In genomic region chr5:62340392-62340791, GRCh38 we compare ENCODE assay signal across 10 cellular contexts. TPM values are rescaled to one million over a fixed set of nuclear protein-coding genes. Genes with fewer than 3 reads are reported as not detected.
A peak's percentile ranks its signal among the peaks of the same experiment; 100 is the strongest.
DNase-seq lines count a peak whose midpoint lies in the region; ATAC-seq, FAIRE-seq and TF ChIP-seq lines count a peak whose summit lies in the region.
"Had no signal": no experiment of that assay in that cellular context is flagged by ENCODE, and none has a peak within 500 bp of the region (broad histone marks: within the 10 kb centered on the region; RNA-seq: fewer than 3 reads in every experiment).

No MANE protein-coding gene starts in this region.

- H3K9me3 Mint-ChIP-seq in stimulated activated effector memory CD8-positive, alpha-beta T cell treated with anti-CD3 and anti-CD28 coated beads, Interleukin-12 subunit alpha, Interleukin-12 subunit beta, amount 100 ng/mL, for 72 hours, result no peaks in the 10 kb centered on the region
- H3K9me3 Mint-ChIP-seq: activated B cell treated with CpG ODN at 0.5 μM for 24 hours had no signal

- H3K9me2 ChIP-seq in MM.1S (replicated peaks; ENCODE audit: insufficient read depth, low read length), result no peaks in the 10 kb centered on the region

- H3K4me3 Mint-ChIP-seq in stimulated activated effector memory CD8-positive, alpha-beta T cell treated with anti-CD3 and anti-CD28 coated beads, Interleukin-12 subunit alpha, Interleukin-12 subunit beta, amount 100 ng/mL, for 72 hours, result no peak overlapping the region
- H3K4me3 Mint-ChIP-seq: activated B cell treated with CpG ODN at 0.5 μM for 24 hours, brain had no signal

- intact Hi-C loops in pancreas (cut with DNase I), result no loop called here

- H3K36me3 ChIP-seq in MM.1S (replicated peaks; ENCODE audit: insufficient read depth, low read length), result no peaks in the 10 kb centered on the region
- no peaks in the 10 kb centered on the region for H3K36me3 ChIP-seq in pancreas

- no peak for ATAC-seq in pancreas
- no peak for ATAC-seq in HG03565 (IDR thresholded peaks at IDR 0.05; ENCODE audit: unreplicated experiment)
- ATAC-seq in stimulated activated effector memory CD8-positive, alpha-beta T cell treated with anti-CD3 and anti-CD28 coated beads, Interleukin-12 subunit alpha, Interleukin-12 subunit beta, amount 100 ng/mL, for 72 hours, result no peak
- no peak for ATAC-seq in HG03025 (IDR thresholded peaks at IDR 0.05; ENCODE audit: low FRiP score, unreplicated experiment)

- peak; percentile 89 for FAIRE-seq in colon (lab: Jason Lieb, UNC)
- peak; percentile 81 for FAIRE-seq in pancreas (lab: Jason Lieb, UNC)

- no peak overlapping the region for H3K27ac ChIP-seq in MM.1S (ENCODE audit: low read length)
- H3K27ac ChIP-seq in pancreas, result no peak overlapping the region

- H4K20me1 ChIP-seq in MM.1S (ENCODE audit: insufficient read depth, low read length), result peaks cover 4% of the 10 kb centered on the region; the same call in 1 of the 2 replicates

- peaks cover 22% of the 10 kb centered on the region for H3K4me1 ChIP-seq in MM.1S (ENCODE audit: low read length)
- H3K4me1 ChIP-seq in pancreas, result no peaks in the 10 kb centered on the region

- peaks cover 92% of the 10 kb centered on the region for H3K36me3 Mint-ChIP-seq in stimulated activated effector memory CD8-positive, alpha-beta T cell treated with anti-CD3 and anti-CD28 coated beads, Interleukin-12 subunit alpha, Interleukin-12 subunit beta, amount 100 ng/mL, for 72 hours

- no peak overlapping the region for H3K4me2 ChIP-seq in MM.1S (ENCODE audit: low read depth, low read length)

- H3K4me3 ChIP-seq in MM.1S (ENCODE audit: low read length) (no peak overlapping the region), pancreas (no peak overlapping the region)

- no peak overlapping the region for H2AFZ ChIP-seq in MM.1S (ENCODE audit: low read length)

- 0 to 15% methylated on average over 1 of the region's 1 CpG for WGBS in pancreas, 2 donors

- TF ChIP-seq CTCF in MM.1S (IDR thresholded peaks at IDR 0.05; ENCODE audit: low read length) (peak; percentile 21; the same call in 1 of the 2 replicates), pancreas (IDR thresholded peaks at IDR 0.05) (no peak)

- H3K27me3 ChIP-seq in MM.1S (replicated peaks; ENCODE audit: insufficient read depth, low read length) (no peaks in the 10 kb centered on the region), pancreas (no peaks in the 10 kb centered on the region)

- H3K79me2 ChIP-seq in MM.1S (ENCODE audit: low read length), result peaks cover 71% of the 10 kb centered on the region

- DNase-seq in NCI-H748 (lab: John Stamatoyannopoulos, UW; ENCODE audit: unreplicated experiment), result peak; percentile 10
- DNase-seq in NCI-H748 treated with DMSO at 0.1 percent for 48 hours (lab: John Stamatoyannopoulos, UW), result no peak
- DNase-seq in MM.1S, result no peak
- DNase-seq in pancreas, result no peak
- no peak for DNase-seq in stimulated activated effector memory CD8-positive, alpha-beta T cell treated with anti-CD3 and anti-CD28 coated beads, Interleukin-12 subunit alpha, Interleukin-12 subunit beta, amount 100 ng/mL, for 72 hours (ENCODE audit: low spot score in 2 of 2)
- DNase-seq: activated B cell treated with CpG ODN at 0.5 μM for 24 hours had no signal

- no peak overlapping the region for H3K27ac Mint-ChIP-seq in stimulated activated effector memory CD8-positive, alpha-beta T cell treated with anti-CD3 and anti-CD28 coated beads, Interleukin-12 subunit alpha, Interleukin-12 subunit beta, amount 100 ng/mL, for 72 hours
- H3K27ac Mint-ChIP-seq: activated B cell treated with CpG ODN at 0.5 μM for 24 hours, brain had no signal

- H3K9ac ChIP-seq in MM.1S (ENCODE audit: low read length), result no peak overlapping the region

- peaks cover 77% of the 10 kb centered on the region for H3K4me1 Mint-ChIP-seq in stimulated activated effector memory CD8-positive, alpha-beta T cell treated with anti-CD3 and anti-CD28 coated beads, Interleukin-12 subunit alpha, Interleukin-12 subunit beta, amount 100 ng/mL, for 72 hours
- H3K4me1 Mint-ChIP-seq: brain had no signal

- H3K9me3 ChIP-seq in MM.1S (replicated peaks; ENCODE audit: insufficient read depth, low read length), result no peaks in the 10 kb centered on the region
- no peaks in the 10 kb centered on the region for H3K9me3 ChIP-seq in pancreas

- H3F3A ChIP-seq in MM.1S (ENCODE audit: insufficient read depth, low read length), result 0 out of 2 replicates have a peak, but pooled peaks cover 10% of the 10 kb centered on the region

RNA-seq across cellular contexts. Expression of gene KIF2A, which starts 34.4 kb away (rescaled TPM):
- total RNA-seq in pancreas, result 10 to 100 TPM; 13.6 to 24.5 (median 16.6) TPM
- polyA plus RNA-seq in pancreas, result 1 to 10 TPM; 3.7 to 4.5 TPM
